1 cellular context compared by ENCODE assay signal in the genomic region with DNA sequence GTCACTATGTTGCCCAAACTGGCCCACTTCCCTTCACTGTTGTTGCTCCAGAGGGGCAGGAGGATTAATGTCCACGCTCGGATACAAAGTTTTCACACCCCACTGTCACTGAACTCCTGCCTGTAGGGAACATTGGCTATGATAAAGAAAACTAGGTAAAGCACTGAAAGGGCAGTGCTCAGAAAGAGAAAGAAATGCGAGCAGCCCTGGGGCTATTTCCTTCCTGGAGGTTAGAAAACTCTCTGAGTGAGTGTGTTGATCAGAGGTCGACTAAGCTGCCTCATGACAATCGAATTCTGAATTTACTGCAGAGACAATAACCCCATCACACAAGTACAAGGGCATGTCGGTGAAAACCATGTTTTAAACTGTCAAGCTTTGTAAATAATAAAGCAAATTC.
TF ChIP-seq lines count a peak whose summit lies in the region.

No MANE protein-coding gene starts in this region.

TF ChIP-seq in IMR-90, 13 proteins besides CTCF, POLR2A, EP300 and RAD21 (continued from another document):
- TF ChIP-seq, protein P1, sequence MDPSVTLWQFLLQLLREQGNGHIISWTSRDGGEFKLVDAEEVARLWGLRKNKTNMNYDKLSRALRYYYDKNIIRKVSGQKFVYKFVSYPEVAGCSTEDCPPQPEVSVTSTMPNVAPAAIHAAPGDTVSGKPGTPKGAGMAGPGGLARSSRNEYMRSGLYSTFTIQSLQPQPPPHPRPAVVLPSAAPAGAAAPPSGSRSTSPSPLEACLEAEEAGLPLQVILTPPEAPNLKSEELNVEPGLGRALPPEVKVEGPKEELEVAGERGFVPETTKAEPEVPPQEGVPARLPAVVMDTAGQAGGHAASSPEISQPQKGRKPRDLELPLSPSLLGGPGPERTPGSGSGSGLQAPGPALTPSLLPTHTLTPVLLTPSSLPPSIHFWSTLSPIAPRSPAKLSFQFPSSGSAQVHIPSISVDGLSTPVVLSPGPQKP (IDR thresholded peaks at IDR 0.05; ENCODE audit: borderline replicate concordance, low read depth, low read length): no peak
- no peak for TF ChIP-seq RCOR1 (IDR thresholded peaks at IDR 0.05; ENCODE audit: insufficient replicate concordance, low read length)
- TF ChIP-seq CEBPB (IDR thresholded peaks at IDR 0.05; ENCODE audit: low read depth, low read length): no peak
TF ChIP-seq in IMR-90: peak in this region for 0.
